ENCODE assay signal across 17 cellular contexts in the genomic region with DNA sequence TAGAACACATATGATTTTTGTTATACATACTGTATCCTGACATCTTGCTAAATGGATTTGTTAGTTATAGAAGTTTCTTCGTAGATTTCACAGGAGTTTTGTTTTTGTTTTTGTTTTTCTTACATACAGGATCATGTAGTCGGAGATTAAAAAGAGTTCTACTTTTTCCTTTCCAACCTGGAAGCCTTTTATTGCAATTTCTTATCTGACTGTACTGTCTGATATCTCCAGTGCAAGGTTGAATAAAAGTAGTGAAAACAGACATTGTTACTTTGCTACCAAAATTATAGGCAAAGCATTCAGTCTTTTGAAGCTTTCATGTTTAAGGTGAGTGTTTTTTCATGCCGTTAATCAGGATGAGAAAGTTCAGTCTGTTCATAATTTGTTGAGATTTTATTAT.
DNase-seq lines count a peak whose midpoint lies in the region; ATAC-seq and TF ChIP-seq lines count a peak whose summit lies in the region.
"Had no signal": no experiment of that assay in that cellular context is flagged by ENCODE, and none has a peak within 500 bp of the region (broad histone marks: within the 10 kb centered on the region; RNA-seq: fewer than 3 reads in every experiment).

No MANE protein-coding gene starts in this region.

- H3K4me1 ChIP-seq in HUES48 (ENCODE audit: control insufficient read depth, insufficient read depth, low read length) (peaks cover 15% of the 10 kb centered on the region; the same call in 1 of the 2 replicates), testis (no peaks in the 10 kb centered on the region), adrenal gland (replicated peaks in 1 of 2) (peaks cover 0 to 4% of the 10 kb centered on the region in 2 donors)

- intact Hi-C loops in dorsolateral prefrontal cortex (cut with DNase I) = loop anchor here in 1 of 2 donors (2.0 kb wide), 1 partner anchor 45 kb away; no protein-coding TSS in a partner anchor
- intact Hi-C loops in testis (cut with DNase I; ENCODE audit: low total_unique reads) = no loop called here
- intact Hi-C loops in adrenal gland (cut with DNase I) = no loop called here

- H3K27ac ChIP-seq in 22Rv1 = peak overlapping the region; percentile 86; the same call in 1 of the 2 replicates
- H3K27ac ChIP-seq in HUES48 (ENCODE audit: low read depth, low read length) = no peak overlapping the region
- H3K27ac ChIP-seq in dorsolateral prefrontal cortex = peak overlapping the region in 15 of 59 donors; percentile 19 to 98 (median 95)
- no peak overlapping the region for H3K27ac ChIP-seq in testis
- no peak overlapping the region for H3K27ac ChIP-seq in adrenal gland

- WGBS in testis, 2 donors = 57 to 68% methylated on average over 3 of the region's 3 CpGs
- WGBS in adrenal gland, 4 donors = 76 to 84% (median 80%) methylated on average over 3 of the region's 3 CpGs

- ATAC-seq in HG03095 (IDR thresholded peaks at IDR 0.05; ENCODE audit: unreplicated experiment) = no peak
- no peak for ATAC-seq in GM19455 (IDR thresholded peaks at IDR 0.05; ENCODE audit: unreplicated experiment)

- peak overlapping the region; percentile 92 to 98 (median 96) for H3K4me3 Mint-ChIP-seq in nephron

- H3K36me3 ChIP-seq in HUES48 (ENCODE audit: control insufficient read depth, insufficient read depth, low read length) (no peaks in the 10 kb centered on the region), testis (ENCODE audit: low read depth, missing control alignments) (no peaks in the 10 kb centered on the region), adrenal gland (replicated peaks in 1 of 2) (no peaks in the 10 kb centered on the region)

- TF ChIP-seq POLR2A in testis (IDR thresholded peaks at IDR 0.05) (no peak), adrenal gland (IDR thresholded peaks at IDR 0.05) (no peak)

- no peak overlapping the region for H3K9ac ChIP-seq in HUES48 (ENCODE audit: low read depth, low read length)

- no peaks in the 10 kb centered on the region for H3K27me3 Mint-ChIP-seq in nephron (ENCODE audit: low read depth)

- peak overlapping the region; percentile 71 for H3K4me3 ChIP-seq in HUES48 (ENCODE audit: low read depth, low read length)
- peak overlapping the region in 46 of 59 donors; percentile 1 to 80 (median 69) for H3K4me3 ChIP-seq in dorsolateral prefrontal cortex
- no peak overlapping the region for H3K4me3 ChIP-seq in testis
- no peak overlapping the region for H3K4me3 ChIP-seq in adrenal gland

- TF ChIP-seq CTCF in 22Rv1 (IDR thresholded peaks at IDR 0.05) = no peak
- TF ChIP-seq CTCF in dorsolateral prefrontal cortex (IDR thresholded peaks at IDR 0.05 in 54 of 56, conservative IDR thresholded peaks at IDR 0.05 in 2 of 56; ENCODE audit: low read depth in 1 of 56, partially characterized antibody in 56 of 56) = no peak
- TF ChIP-seq CTCF in nephron (IDR thresholded peaks at IDR 0.05; ENCODE audit: unreplicated experiment in 3 of 3) = no peak
- TF ChIP-seq CTCF in testis (IDR thresholded peaks at IDR 0.05) = no peak
- no peak for TF ChIP-seq CTCF in adrenal gland (IDR thresholded peaks at IDR 0.05)

- peaks cover 19% of the 10 kb centered on the region for H3K36me3 Mint-ChIP-seq in nephron (ENCODE audit: low read depth)
- H3K36me3 Mint-ChIP-seq: CD4-positive, CD25-positive, alpha-beta regulatory T cell had no signal

- DNase-seq in dorsolateral prefrontal cortex = no peak
- no peak for DNase-seq in testis
- no peak for DNase-seq in adrenal gland
- DNase-seq: activated CD4-positive, alpha-beta T cell treated with anti-CD3 and anti-CD28 coated beads for 1 hour; cortex of kidney; kidney glomerular epithelial cell; mesendoderm; NCI-H1436; T-helper 9 cell had no signal

- H3K4me1 Mint-ChIP-seq in nephron = peaks cover 17% of the 10 kb centered on the region

- H3K9me3 ChIP-seq in HUES48 (ENCODE audit: control insufficient read depth, insufficient read depth, low read length) (no peaks in the 10 kb centered on the region), testis (no peaks in the 10 kb centered on the region), adrenal gland (replicated peaks in 1 of 3) (peaks cover 0 to 5% (median 0%) of the 10 kb centered on the region in 3 donors)
- H3K9me3 ChIP-seq: body of pancreas had no signal

- H3K27me3 ChIP-seq in HUES48 (ENCODE audit: control insufficient read depth, insufficient read depth, low read length) (peaks cover 10% of the 10 kb centered on the region; the same call in 1 of the 2 replicates), dorsolateral prefrontal cortex (no peaks in the 10 kb centered on the region), testis (no peaks in the 10 kb centered on the region), adrenal gland (peaks cover 18% of the 10 kb centered on the region)

- peaks cover 18% of the 10 kb centered on the region for H3K9me3 Mint-ChIP-seq in nephron

- peak overlapping the region in 1 of 3 experiments; percentile 11 for H3K27ac Mint-ChIP-seq in nephron
- H3K27ac Mint-ChIP-seq: activated naive CD8-positive, alpha-beta T cell had no signal

Comparison
In these comparisons a context has a peak if more than half of its experiments do, and no peak if none do; other contexts are left out.
1. H3K4me3 ChIP-seq: peak in HUES48 (single experiment) and dorsolateral prefrontal cortex (46 of 59); none in testis (0 of 2) and adrenal gland (0 of 4).